Comparison of ENCODE assay signal across 1 cellular context in genomic region chr10:119313024-119313423, GRCh38.
TF ChIP-seq lines count a peak whose summit lies in the region.

No MANE protein-coding gene starts in this region.

TF ChIP-seq in H1, 55 proteins besides CTCF, POLR2A, EP300 and RAD21 (continued from another document):
- no peak for TF ChIP-seq ATF2 (IDR thresholded peaks at IDR 0.05; ENCODE audit: low read length)
- no peak for TF ChIP-seq SP2 (IDR thresholded peaks at IDR 0.05; ENCODE audit: low read length)
- TF ChIP-seq ATF3 (IDR thresholded peaks at IDR 0.05; ENCODE audit: insufficient read depth, low read depth, low read length) = no peak
- TF ChIP-seq CHD2 (IDR thresholded peaks at IDR 0.05; ENCODE audit: low read length) = no peak
- no peak for TF ChIP-seq MAX (IDR thresholded peaks at IDR 0.05)
- TF ChIP-seq TAF1 (IDR thresholded peaks at IDR 0.05; ENCODE audit: low read depth, low read length) = no peak
- TF ChIP-seq E2F6 (IDR thresholded peaks at IDR 0.05) = no peak
- TF ChIP-seq GTF2F1 (IDR thresholded peaks at IDR 0.05; ENCODE audit: borderline replicate concordance, low read depth, low read length) = no peak
- TF ChIP-seq SUZ12 (IDR thresholded peaks at IDR 0.05; ENCODE audit: low read length) = no peak
- TF ChIP-seq POU5F1 (IDR thresholded peaks at IDR 0.05; ENCODE audit: low read depth, low read length) = no peak
- TF ChIP-seq EZH2 (IDR thresholded peaks at IDR 0.05; ENCODE audit: low read depth, low read length, severe bottlenecking) = no peak
- no peak for TF ChIP-seq HDAC6 (IDR thresholded peaks at IDR 0.05; ENCODE audit: low read depth, low read length)
